In genomic region chr14:22070119-22070982, GRCh38 we compare ENCODE assay signal across 8 cellular contexts.
DNase-seq lines count a peak whose midpoint lies in the region; ATAC-seq and TF ChIP-seq lines count a peak whose summit lies in the region.

No MANE protein-coding gene starts in this region.

- no peak overlapping the region for H3K9ac ChIP-seq in GM23248

- H2AFZ ChIP-seq in GM23248: peak overlapping the region; percentile 52; the same call in 1 of the 2 replicates

- WGBS in GM23248 (ENCODE audit: low coverage in 1 of 2, low lambda C conversion rate in 2 of 2, missing lambda C conversion rate in 2 of 2), 2 experiments: 2 to 3% methylated on average over 12 of the region's 12 CpGs

- H3K27me3 Mint-ChIP-seq in CD8-positive, alpha-beta T cell (ENCODE audit: low read depth): no peaks in the 10 kb centered on the region
- H3K27me3 Mint-ChIP-seq in activated naive CD4-positive, alpha-beta T cell treated with anti-CD3 and anti-CD28 coated beads for 36 hours (ENCODE audit: low read depth): no peaks in the 10 kb centered on the region
- peaks cover 64% of the 10 kb centered on the region for H3K27me3 Mint-ChIP-seq in mesothelial cell of epicardium (ENCODE audit: low read depth)

- intact Hi-C loops in CD8-positive, alpha-beta T cell (cut with DNase I, micrococcal nuclease): loop anchor here in 1 of 2 experiments (1.0 kb wide), 1 partner anchor 14 kb away; no protein-coding TSS in a partner anchor
- intact Hi-C loops in activated naive CD4-positive, alpha-beta T cell treated with anti-CD3 and anti-CD28 coated beads for 36 hours (cut with micrococcal nuclease): loop anchor here (2.0 to 5.0 kb wide), 2 partner anchors 18 to 37 kb away; no protein-coding TSS in a partner anchor
- intact Hi-C loops in left colon (cut with DNase I, micrococcal nuclease): no loop called here

- TF ChIP-seq CTCF in CD8-positive, alpha-beta T cell (IDR thresholded peaks at IDR 0.05): no peak
- no peak for TF ChIP-seq CTCF in mesothelial cell of epicardium (IDR thresholded peaks at IDR 0.05; ENCODE audit: unreplicated experiment)

- H3K9me3 Mint-ChIP-seq in CD8-positive, alpha-beta T cell: no peaks in the 10 kb centered on the region
- no peaks in the 10 kb centered on the region for H3K9me3 Mint-ChIP-seq in activated naive CD4-positive, alpha-beta T cell treated with anti-CD3 and anti-CD28 coated beads for 36 hours
- H3K9me3 Mint-ChIP-seq in mesothelial cell of epicardium: peaks cover 10% of the 10 kb centered on the region

- H3K27ac ChIP-seq in CD8-positive, alpha-beta T cell (ENCODE audit: low read depth, low read length): peak overlapping the region; percentile 57
- no peak overlapping the region for H3K27ac ChIP-seq in GM23248

- CTCF ChIA-PET in CD8-positive, alpha-beta T cell (lab: Charles Lee): interaction anchor here (1.1 to 2.3 kb wide), 9 partner anchors 13 to 486 kb away, joined by 3 to 15 read pairs (median 5); no protein-coding TSS in a partner anchor
- CTCF ChIA-PET in activated naive CD4-positive, alpha-beta T cell treated with anti-CD3 and anti-CD28 coated beads for 36 hours (lab: Charles Lee): interaction anchor here (0.8 to 1.8 kb wide), 4 partner anchors 17 to 80 kb away, joined by 4 to 6 read pairs (median 5); no protein-coding TSS in a partner anchor

- no peaks in the 10 kb centered on the region for H3K9me3 ChIP-seq in CD8-positive, alpha-beta T cell (ENCODE audit: low read length)
- no peaks in the 10 kb centered on the region for H3K9me3 ChIP-seq in GM23248 (ENCODE audit: low read depth)

- DNase-seq in CD8-positive, alpha-beta T cell: peak in 6 of 7 experiments; percentile 24 to 66 (median 54)
- peak; percentile 4 for DNase-seq in GM23248
- DNase-seq in NAMALWA (ENCODE audit: low spot score): peak; percentile 86
- DNase-seq in activated naive CD4-positive, alpha-beta T cell treated with anti-CD3 and anti-CD28 coated beads for 36 hours: peak; percentile 74
- peak; percentile 16 to 26 for DNase-seq in left colon
- no peak for DNase-seq in hypothalamus (lab: John Stamatoyannopoulos, UW)
- DNase-seq in AG08395 (ENCODE audit: low spot score): no peak
- no peak for DNase-seq in mesothelial cell of epicardium (ENCODE audit: low spot score in 2 of 2, unreplicated experiment in 2 of 2)

- H3K27me3 ChIP-seq in CD8-positive, alpha-beta T cell (ENCODE audit: insufficient read depth, low read length): no peaks in the 10 kb centered on the region
- no peaks in the 10 kb centered on the region for H3K27me3 ChIP-seq in GM23248 (replicated peaks; ENCODE audit: insufficient read depth)

- POLR2A ChIA-PET in CD8-positive, alpha-beta T cell (lab: Charles Lee): interaction anchor here (0.7 to 1.9 kb wide), 12 partner anchors 9 to 499 kb away, joined by 3 to 11 read pairs (median 4); no protein-coding TSS in a partner anchor

- no peaks in the 10 kb centered on the region for H3F3A ChIP-seq in GM23248 (ENCODE audit: insufficient read depth)

- H3K36me3 Mint-ChIP-seq in CD8-positive, alpha-beta T cell: no peaks in the 10 kb centered on the region
- peaks cover 1% of the 10 kb centered on the region for H3K36me3 Mint-ChIP-seq in activated naive CD4-positive, alpha-beta T cell treated with anti-CD3 and anti-CD28 coated beads for 36 hours (ENCODE audit: low read depth)
- H3K36me3 Mint-ChIP-seq in mesothelial cell of epicardium: no peaks in the 10 kb centered on the region

- peaks cover 26% of the 10 kb centered on the region for H3K4me1 ChIP-seq in CD8-positive, alpha-beta T cell (ENCODE audit: insufficient read depth, low read length)
- no peaks in the 10 kb centered on the region for H3K4me1 ChIP-seq in GM23248 (ENCODE audit: insufficient read depth)

- peaks cover 52% of the 10 kb centered on the region for H3K4me1 Mint-ChIP-seq in CD8-positive, alpha-beta T cell (ENCODE audit: low read depth)
- peaks cover 41% of the 10 kb centered on the region for H3K4me1 Mint-ChIP-seq in activated naive CD4-positive, alpha-beta T cell treated with anti-CD3 and anti-CD28 coated beads for 36 hours (ENCODE audit: low read depth)
- H3K4me1 Mint-ChIP-seq in mesothelial cell of epicardium: peaks cover 6% of the 10 kb centered on the region

- H3K27ac Mint-ChIP-seq in CD8-positive, alpha-beta T cell: peak overlapping the region; percentile 94
- peak overlapping the region; percentile 94 for H3K27ac Mint-ChIP-seq in activated naive CD4-positive, alpha-beta T cell treated with anti-CD3 and anti-CD28 coated beads for 36 hours
- H3K27ac Mint-ChIP-seq in mesothelial cell of epicardium: no peak overlapping the region

- no peaks in the 10 kb centered on the region for H4K20me1 ChIP-seq in GM23248 (ENCODE audit: insufficient read depth)

- no peaks in the 10 kb centered on the region for H3K36me3 ChIP-seq in CD8-positive, alpha-beta T cell (ENCODE audit: insufficient read depth, low read length)
- H3K36me3 ChIP-seq in GM23248 (ENCODE audit: low read depth): no peaks in the 10 kb centered on the region

- peak; percentile 78 for ATAC-seq in CD8-positive, alpha-beta T cell
- ATAC-seq in left colon: no peak

- peak overlapping the region; percentile 90 for H3K4me3 Mint-ChIP-seq in CD8-positive, alpha-beta T cell
- H3K4me3 Mint-ChIP-seq in activated naive CD4-positive, alpha-beta T cell treated with anti-CD3 and anti-CD28 coated beads for 36 hours: peak overlapping the region; percentile 90
- H3K4me3 Mint-ChIP-seq in mesothelial cell of epicardium: no peak overlapping the region

- in situ Hi-C loops in GM23248 (cut with MboI): no loop called here

- H3K79me2 ChIP-seq in GM23248 (ENCODE audit: insufficient read depth): no peaks in the 10 kb centered on the region

- peak overlapping the region; percentile 69 for H3K4me3 ChIP-seq in CD8-positive, alpha-beta T cell (ENCODE audit: low read depth, low read length)
- no peak overlapping the region for H3K4me3 ChIP-seq in GM23248

- H3K4me2 ChIP-seq in GM23248 (ENCODE audit: unreplicated experiment): peak overlapping the region; percentile 9

- H3K9me2 ChIP-seq in GM23248 (ENCODE audit: insufficient read depth): no peaks in the 10 kb centered on the region

Comparison
In these comparisons a context has a peak if more than half of its experiments do, and no peak if none do; other contexts are left out.
1. DNase-seq: peak in CD8-positive, alpha-beta T cell (6 of 7), GM23248 (single experiment), NAMALWA (single experiment), activated naive CD4-positive, alpha-beta T cell treated with anti-CD3 and anti-CD28 coated beads for 36 hours (single experiment) and left colon (2 of 2); none in hypothalamus (0 of 51), AG08395 (single experiment) and mesothelial cell of epicardium (0 of 2).